18 cellular contexts compared by ENCODE assay signal in the genomic region with DNA sequence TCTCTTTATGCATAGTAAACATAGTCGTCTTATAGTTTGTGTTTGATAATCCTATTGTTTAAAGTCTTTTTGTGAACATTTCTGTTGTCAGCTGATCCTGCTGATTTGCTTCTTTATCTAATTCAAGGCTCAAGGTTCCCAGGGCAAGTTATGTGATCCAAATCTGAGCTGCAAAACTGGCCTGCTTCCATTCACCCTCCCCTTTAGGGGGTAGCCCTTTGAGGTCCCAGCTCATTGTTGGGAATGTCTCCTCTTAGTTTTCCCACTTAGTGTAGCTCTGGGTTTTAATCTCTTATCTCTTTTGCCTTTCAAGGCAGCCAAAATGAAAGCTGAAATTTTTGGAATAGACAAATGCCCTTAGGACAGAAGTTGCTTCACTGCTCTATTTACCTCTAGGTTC.
"Had no signal": no experiment of that assay in that cellular context is flagged by ENCODE, and none has a peak within 500 bp of the region (broad histone marks: within the 10 kb centered on the region; RNA-seq: fewer than 3 reads in every experiment).

No MANE protein-coding gene starts in this region.

- DNase-seq: activated CD4-positive, alpha-beta memory T cell treated with anti-CD3 and anti-CD28 coated beads for 36 hours; activated CD4-positive, alpha-beta T cell treated with anti-CD3 and anti-CD28 coated beads for 36 hours; activated naive CD8-positive, alpha-beta T cell treated with anti-CD3 and anti-CD28 coated beads, Interleukin-2, amount 10 ng/mL, durations not matched to agents 7 days and 5 days; activated T-cell treated with anti-CD3 and anti-CD28 coated beads for 4 hours; amygdala; body of pancreas; central memory CD4-positive, alpha-beta T cell; colonic mucosa; erythroblast; mesenchymal stem cell; naive thymus-derived CD4-positive, alpha-beta T cell; nucleus accumbens; spleen; stimulated activated CD4-positive, alpha-beta T cell treated with anti-CD3 and anti-CD28 coated beads, Interleukin-4, amount 100 ng/mL, for 4 hours; upper lobe of right lung had no signal

- H3K36me3 ChIP-seq: colonic mucosa, upper lobe of right lung had no signal

- ATAC-seq: activated CD4-positive, alpha-beta T cell treated with anti-CD3 and anti-CD28 coated beads for 36 hours; body of pancreas; naive thymus-derived CD4-positive, alpha-beta T cell; stimulated activated memory B cell treated with anti-CD40 and anti-IgM and Interleukin-4, amounts not matched to agents 10 μg/mL and 1 μg/mL and 100 μg/mL, for 72 hours; upper lobe of right lung had no signal

- H3K4me3 ChIP-seq: body of pancreas, colonic mucosa, spleen, upper lobe of right lung had no signal

- FAIRE-seq: endometrium, frontal cortex had no signal

- H3K27me3 ChIP-seq: body of pancreas, colonic mucosa, spleen, upper lobe of right lung had no signal

- H3K9me3 ChIP-seq: body of pancreas, colonic mucosa, upper lobe of right lung had no signal

- H3K27ac ChIP-seq: body of pancreas, colonic mucosa, spleen, upper lobe of right lung had no signal

- H3K4me1 ChIP-seq: body of pancreas, colonic mucosa, spleen, upper lobe of right lung had no signal
